In genomic region chr3:195039180-195039843, GRCh38 we compare ENCODE assay signal across 22 cellular contexts.
A peak's percentile ranks its signal among the peaks of the same experiment; 100 is the strongest.
DNase-seq lines count a peak whose midpoint lies in the region; ATAC-seq and TF ChIP-seq lines count a peak whose summit lies in the region.
"Had no signal": no experiment of that assay in that cellular context is flagged by ENCODE, and none has a peak within 500 bp of the region (broad histone marks: within the 10 kb centered on the region; RNA-seq: fewer than 3 reads in every experiment).

No MANE protein-coding gene starts in this region.

- peak overlapping the region; percentile 69 for H3K27ac ChIP-seq in HL-60 (replicated peaks)
- no peak overlapping the region for H3K27ac ChIP-seq in body of pancreas
- no peak overlapping the region for H3K27ac ChIP-seq in neural progenitor cell
- H3K27ac ChIP-seq: cardiac muscle cell, dorsolateral prefrontal cortex, lower lobe of right lung, ovary, PC-9, SJSA1, thoracic aorta, WERI-Rb-1 had no signal

- no peak for TF ChIP-seq POLR2A in body of pancreas (IDR thresholded peaks at IDR 0.05)

- H3K9ac ChIP-seq in neural progenitor cell = no peak overlapping the region

- H2AFZ ChIP-seq in neural progenitor cell (replicated peaks) = no peak overlapping the region
- H2AFZ ChIP-seq: PC-9 had no signal

- H4K20me1 ChIP-seq in neural progenitor cell (ENCODE audit: low read depth) = no peaks in the 10 kb centered on the region

- no peak for TF ChIP-seq CTCF in CD14-positive monocyte (IDR thresholded peaks at IDR 0.05)
- no peak for TF ChIP-seq CTCF in HL-60 (IDR thresholded peaks at IDR 0.05; ENCODE audit: insufficient read depth, low read length)
- no peak for TF ChIP-seq CTCF in body of pancreas (IDR thresholded peaks at IDR 0.05)
- no peak for TF ChIP-seq CTCF in neural progenitor cell (IDR thresholded peaks at IDR 0.05)
- TF ChIP-seq CTCF in mesothelial cell of epicardium (IDR thresholded peaks at IDR 0.05; ENCODE audit: unreplicated experiment) = no peak

- H3K36me3 Mint-ChIP-seq in CD14-positive monocyte (peaks cover 0 to 4% of the 10 kb centered on the region in 2 donors), neural progenitor cell (no peaks in the 10 kb centered on the region), mesothelial cell of epicardium (no peaks in the 10 kb centered on the region)
- H3K36me3 Mint-ChIP-seq in natural killer cell treated with Interleukin-12 subunit alpha and Interleukin-12 subunit beta and Interleukin-15 and Interleukin-18, amount 100 ng/mL, for 72 hours = no peaks in the 10 kb centered on the region
- H3K36me3 Mint-ChIP-seq: CD4-positive, CD25-positive, alpha-beta regulatory T cell; stimulated activated naive B cell treated with anti-CD40 and anti-IgM and Interleukin-4, amounts not matched to agents 10 μg/mL and 1 μg/mL and 100 μg/mL, for 72 hours had no signal

- WGBS in body of pancreas, 2 donors = 64 to 69% methylated on average over 7 of the region's 7 CpGs

- H3K4me2 ChIP-seq in neural progenitor cell = no peak overlapping the region

- H3K36me3 ChIP-seq in body of pancreas (replicated peaks in 1 of 2; ENCODE audit: insufficient read depth in 1 of 2, low read depth in 2 of 2) (no peaks in the 10 kb centered on the region), neural progenitor cell (no peaks in the 10 kb centered on the region)
- H3K36me3 ChIP-seq: cardiac muscle cell, lower lobe of right lung, ovary, SJSA1, thoracic aorta, WERI-Rb-1 had no signal

- H3K27me3 Mint-ChIP-seq in CD14-positive monocyte (ENCODE audit: low read depth in 3 of 3) = peaks cover 4 to 9% (median 9%) of the 10 kb centered on the region in 3 donors
- H3K27me3 Mint-ChIP-seq in neural progenitor cell (ENCODE audit: insufficient read depth, low read depth) = peaks cover 6% of the 10 kb centered on the region
- peaks cover 0 to 2% of the 10 kb centered on the region in 2 donors for H3K27me3 Mint-ChIP-seq in natural killer cell treated with Interleukin-12 subunit alpha and Interleukin-12 subunit beta and Interleukin-15 and Interleukin-18, amount 100 ng/mL, for 72 hours
- H3K27me3 Mint-ChIP-seq in mesothelial cell of epicardium (ENCODE audit: low read depth) = peaks cover 1% of the 10 kb centered on the region

- H3K79me2 ChIP-seq in neural progenitor cell (ENCODE audit: low read depth) = no peaks in the 10 kb centered on the region

- peaks cover 0 to 9% (median 3%) of the 10 kb centered on the region in 7 donors for H3K9me3 Mint-ChIP-seq in CD14-positive monocyte
- peaks cover 2% of the 10 kb centered on the region for H3K9me3 Mint-ChIP-seq in neural progenitor cell
- no peaks in the 10 kb centered on the region for H3K9me3 Mint-ChIP-seq in natural killer cell treated with Interleukin-12 subunit alpha and Interleukin-12 subunit beta and Interleukin-15 and Interleukin-18, amount 100 ng/mL, for 72 hours
- peaks cover 8% of the 10 kb centered on the region for H3K9me3 Mint-ChIP-seq in mesothelial cell of epicardium
- H3K9me3 Mint-ChIP-seq: activated CD4-positive, alpha-beta memory T cell treated with anti-CD3 and anti-CD28 coated beads, Interleukin-2, amount 10 ng/mL, durations not matched to agents 7 days and 5 days; stimulated activated naive B cell treated with anti-CD40 and anti-IgM and Interleukin-4, amounts not matched to agents 10 μg/mL and 1 μg/mL and 100 μg/mL, for 72 hours had no signal

- H3K27me3 ChIP-seq in HL-60 (ENCODE audit: insufficient read depth, poor library complexity, severe bottlenecking) = no peaks in the 10 kb centered on the region
- no peaks in the 10 kb centered on the region for H3K27me3 ChIP-seq in body of pancreas
- no peaks in the 10 kb centered on the region for H3K27me3 ChIP-seq in neural progenitor cell
- H3K27me3 ChIP-seq: cardiac muscle cell, ovary, SJSA1 had no signal

- no peaks in the 10 kb centered on the region for H3K9me3 ChIP-seq in body of pancreas
- H3K9me3 ChIP-seq in neural progenitor cell (ENCODE audit: low read depth) = no peaks in the 10 kb centered on the region
- H3K9me3 ChIP-seq: ovary, SJSA1, thoracic aorta had no signal

- H3F3A ChIP-seq in neural progenitor cell (ENCODE audit: low read depth) = no peaks in the 10 kb centered on the region

- no peak overlapping the region for H3K4me3 Mint-ChIP-seq in CD14-positive monocyte
- peak overlapping the region; percentile 42 for H3K4me3 Mint-ChIP-seq in neural progenitor cell
- H3K4me3 Mint-ChIP-seq in natural killer cell treated with Interleukin-12 subunit alpha and Interleukin-12 subunit beta and Interleukin-15 and Interleukin-18, amount 100 ng/mL, for 72 hours = no peak overlapping the region
- no peak overlapping the region for H3K4me3 Mint-ChIP-seq in mesothelial cell of epicardium
- H3K4me3 Mint-ChIP-seq: activated CD4-positive, alpha-beta memory T cell treated with anti-CD3 and anti-CD28 coated beads, Interleukin-2, amount 10 ng/mL, durations not matched to agents 7 days and 5 days; CD4-positive, CD25-positive, alpha-beta regulatory T cell; stimulated activated naive B cell treated with anti-CD40 and anti-IgM and Interleukin-4, amounts not matched to agents 10 μg/mL and 1 μg/mL and 100 μg/mL, for 72 hours had no signal

- DNase-seq in CD14-positive monocyte (ENCODE audit: low spot score) (no peak), HL-60 (ENCODE audit: low read depth in 1 of 2, low spot score in 1 of 2) (no peak), body of pancreas (no peak), neural progenitor cell (ENCODE audit: low spot score) (no peak), mesothelial cell of epicardium (ENCODE audit: low spot score in 2 of 2, unreplicated experiment in 2 of 2) (no peak)
- no peak for DNase-seq in natural killer cell treated with Interleukin-12 subunit alpha and Interleukin-12 subunit beta and Interleukin-15 and Interleukin-18, amount 100 ng/mL, for 72 hours (ENCODE audit: low spot score)
- DNase-seq: activated CD4-positive, alpha-beta memory T cell treated with anti-CD3 and anti-CD28 coated beads, Interleukin-2, amount 10 ng/mL, durations not matched to agents 7 days and 5 days; activated T-cell treated with anti-CD3 and anti-CD28 coated beads for 4 hours; CD4-positive, CD25-positive, alpha-beta regulatory T cell; NCI-H1092 treated with DMSO at 0.1 percent for 48 hours; NCI-H2171; PC-9; stimulated activated naive B cell treated with anti-CD40 and anti-IgM and Interleukin-4, amounts not matched to agents 10 μg/mL and 1 μg/mL and 100 μg/mL, for 72 hours; WERI-Rb-1 had no signal

- H3K27ac Mint-ChIP-seq in CD14-positive monocyte = peak overlapping the region in 5 of 7 donors; percentile 26 to 94 (median 77)
- H3K27ac Mint-ChIP-seq in neural progenitor cell = peak overlapping the region; percentile 72
- peak overlapping the region in 1 of 2 donors; percentile 41 for H3K27ac Mint-ChIP-seq in natural killer cell treated with Interleukin-12 subunit alpha and Interleukin-12 subunit beta and Interleukin-15 and Interleukin-18, amount 100 ng/mL, for 72 hours
- no peak overlapping the region for H3K27ac Mint-ChIP-seq in mesothelial cell of epicardium
- H3K27ac Mint-ChIP-seq: activated CD4-positive, alpha-beta memory T cell treated with anti-CD3 and anti-CD28 coated beads, Interleukin-2, amount 10 ng/mL, durations not matched to agents 7 days and 5 days had no signal

- H3K4me1 Mint-ChIP-seq in CD14-positive monocyte (peaks cover 40% of the 10 kb centered on the region), neural progenitor cell (peaks cover 34% of the 10 kb centered on the region), mesothelial cell of epicardium (peaks cover 22% of the 10 kb centered on the region)
- H3K4me1 Mint-ChIP-seq in natural killer cell treated with Interleukin-12 subunit alpha and Interleukin-12 subunit beta and Interleukin-15 and Interleukin-18, amount 100 ng/mL, for 72 hours (ENCODE audit: low read depth in 2 of 2) = no peaks in the 10 kb centered on the region
- H3K4me1 Mint-ChIP-seq: activated CD4-positive, alpha-beta memory T cell treated with anti-CD3 and anti-CD28 coated beads, Interleukin-2, amount 10 ng/mL, durations not matched to agents 7 days and 5 days had no signal

- peak; percentile 34 for ATAC-seq in body of pancreas
- no peak for ATAC-seq in natural killer cell treated with Interleukin-12 subunit alpha and Interleukin-12 subunit beta and Interleukin-15 and Interleukin-18, amount 100 ng/mL, for 72 hours
- ATAC-seq in GM18870 (IDR thresholded peaks at IDR 0.05; ENCODE audit: unreplicated experiment) = no peak

- peaks cover 9% of the 10 kb centered on the region for H3K4me1 ChIP-seq in body of pancreas
- H3K4me1 ChIP-seq in neural progenitor cell = peaks cover 21% of the 10 kb centered on the region
- H3K4me1 ChIP-seq: lower lobe of right lung, SJSA1 had no signal

- H3K4me3 ChIP-seq in HL-60 (replicated peaks; ENCODE audit: insufficient read depth, low read length) = no peak overlapping the region
- no peak overlapping the region for H3K4me3 ChIP-seq in body of pancreas
- no peak overlapping the region for H3K4me3 ChIP-seq in neural progenitor cell
- H3K4me3 ChIP-seq: cardiac muscle cell, dorsolateral prefrontal cortex, GM12878, lower lobe of right lung, ovary, PC-9, SJSA1, thoracic aorta had no signal

- intact Hi-C loops in CD14-positive monocyte (cut with micrococcal nuclease) (no loop called here), body of pancreas (cut with DNase I) (no loop called here)
